1 cellular context compared by ENCODE assay signal in genomic region chr18:63970803-63971191, GRCh38.
TF ChIP-seq lines count a peak whose summit lies in the region.

No MANE protein-coding gene starts in this region.

TF ChIP-seq in GM23338, 12 proteins besides CTCF, POLR2A, EP300 and RAD21 (continued from another document):
- TF ChIP-seq ZNF462 (CRISPR knock-in tag; IDR thresholded peaks at IDR 0.05) (no peak), REST (IDR thresholded peaks at IDR 0.05; ENCODE audit: unreplicated experiment) (no peak)
